ENCODE assay signal across 25 cellular contexts in the genomic region with DNA sequence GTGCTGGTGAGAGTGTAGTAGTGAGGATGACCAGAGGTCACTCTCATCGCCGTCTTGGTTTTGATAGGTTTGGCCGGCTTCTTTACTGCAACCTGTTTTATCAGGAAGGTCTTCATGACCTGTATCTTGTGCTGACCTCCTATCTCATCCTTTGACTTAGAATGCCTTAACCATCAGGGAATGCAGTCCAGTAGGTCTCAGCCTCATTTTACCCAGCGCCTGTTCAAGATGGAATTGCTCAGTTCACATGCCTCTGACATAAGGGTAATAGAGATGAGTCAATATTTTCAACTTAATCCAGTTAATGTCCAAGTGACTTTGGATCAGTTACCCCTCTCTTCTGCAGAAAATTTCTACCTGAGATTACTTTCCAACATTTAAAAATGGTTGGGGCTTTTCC. TPM values are rescaled to one million over a fixed set of nuclear protein-coding genes. Genes with fewer than 3 reads are reported as not detected.
"Had no signal": no experiment of that assay in that cellular context is flagged by ENCODE, and none has a peak within 500 bp of the region (broad histone marks: within the 10 kb centered on the region; RNA-seq: fewer than 3 reads in every experiment).

No MANE protein-coding gene starts in this region.

- H3K9me3 ChIP-seq: ascending aorta, body of pancreas had no signal

- DNase-seq: activated CD4-positive, alpha-beta memory T cell treated with anti-CD3 and anti-CD28 coated beads for 36 hours; activated CD4-positive, alpha-beta T cell treated with anti-CD3 and anti-CD28 coated beads, Interleukin-2, amount 10 ng/mL, durations not matched to agents 7 days and 5 days; activated CD4-positive, CD25-positive, alpha-beta regulatory T cell; activated CD8-positive, alpha-beta memory T cell treated with anti-CD3 and anti-CD28 coated beads for 24 hours; activated effector memory CD4-positive, alpha-beta T cell treated with anti-CD3 and anti-CD28 coated beads, Interleukin-2, amount 50 U/mL, for 16 hours; activated naive CD4-positive, alpha-beta T cell treated with Interleukin-2 at 50 U/mL for 16 hours; activated naive CD8-positive, alpha-beta T cell treated with anti-CD3 and anti-CD28 coated beads, Interleukin-2, amount 50 U/mL, for 24 hours; activated T-cell treated with anti-CD3 and anti-CD28 coated beads, Interleukin-2, amount 50 U/mL, for 4 hours; amniotic stem cell; body of pancreas; KG1; NCI-H1092; NCI-H1417; NCI-H1930; NCI-H345; NCI-H510A; NCI-H526 treated with DMSO at 0.1 percent for 48 hours; NCI-H82; T-cell; T-helper 2 cell; T1000 had no signal

- H3K27me3 ChIP-seq: ascending aorta, body of pancreas had no signal

- H3K9me3 Mint-ChIP-seq: activated CD4-positive, alpha-beta memory T cell treated with anti-CD3 and anti-CD28 coated beads for 36 hours; activated CD4-positive, alpha-beta T cell treated with anti-CD3 and anti-CD28 coated beads, Interleukin-2, amount 10 ng/mL, durations not matched to agents 7 days and 5 days; activated naive CD4-positive, alpha-beta T cell treated with anti-CD3 and anti-CD28 coated beads, Interleukin-2, amount 50 U/mL, for 72 hours; activated naive CD8-positive, alpha-beta T cell treated with anti-CD3 and anti-CD28 coated beads, Interleukin-2, amount 50 U/mL, for 24 hours; activated T-cell treated with anti-CD3 and anti-CD28 coated beads, Interleukin-2, amount 50 U/mL, for 4 hours; T-cell had no signal

- ATAC-seq: activated naive CD4-positive, alpha-beta T cell treated with anti-CD3 and anti-CD28 coated beads, Interleukin-2, amount 50 U/mL, for 72 hours; activated naive CD8-positive, alpha-beta T cell treated with anti-CD3 and anti-CD28 coated beads, Interleukin-2, amount 50 U/mL, for 24 hours; activated T-cell treated with anti-CD3 and anti-CD28 coated beads, Interleukin-2, amount 50 U/mL, for 4 hours; body of pancreas; T-cell had no signal

- H3K27ac ChIP-seq: ascending aorta, body of pancreas, SK-N-MC had no signal

- H3K36me3 Mint-ChIP-seq: activated CD4-positive, alpha-beta memory T cell treated with anti-CD3 and anti-CD28 coated beads for 36 hours; activated naive CD4-positive, alpha-beta T cell treated with anti-CD3 and anti-CD28 coated beads, Interleukin-2, amount 50 U/mL, for 72 hours; T-cell had no signal

- H3K4me3 Mint-ChIP-seq: activated CD4-positive, alpha-beta memory T cell treated with anti-CD3 and anti-CD28 coated beads for 36 hours; activated CD4-positive, alpha-beta T cell treated with anti-CD3 and anti-CD28 coated beads, Interleukin-2, amount 10 ng/mL, durations not matched to agents 7 days and 5 days; activated naive CD8-positive, alpha-beta T cell treated with anti-CD3 and anti-CD28 coated beads, Interleukin-2, amount 50 U/mL, for 24 hours; activated T-cell treated with anti-CD3 and anti-CD28 coated beads, Interleukin-2, amount 50 U/mL, for 4 hours; T-cell had no signal

- H3K27ac Mint-ChIP-seq: activated CD4-positive, alpha-beta memory T cell treated with anti-CD3 and anti-CD28 coated beads for 36 hours; activated CD4-positive, alpha-beta T cell treated with anti-CD3 and anti-CD28 coated beads, Interleukin-2, amount 10 ng/mL, durations not matched to agents 7 days and 5 days; activated naive CD4-positive, alpha-beta T cell treated with anti-CD3 and anti-CD28 coated beads, Interleukin-2, amount 50 U/mL, for 72 hours; activated naive CD8-positive, alpha-beta T cell treated with anti-CD3 and anti-CD28 coated beads, Interleukin-2, amount 50 U/mL, for 24 hours; T-cell had no signal

- H3K4me3 ChIP-seq: ascending aorta, body of pancreas, SK-N-MC had no signal

- H3K36me3 ChIP-seq: ascending aorta had no signal

RNA-seq across cellular contexts. Expression of a gene that starts 4.6 kb away (rescaled TPM):
- total RNA-seq: OCI-LY7 had no signal
